In the genomic region with DNA sequence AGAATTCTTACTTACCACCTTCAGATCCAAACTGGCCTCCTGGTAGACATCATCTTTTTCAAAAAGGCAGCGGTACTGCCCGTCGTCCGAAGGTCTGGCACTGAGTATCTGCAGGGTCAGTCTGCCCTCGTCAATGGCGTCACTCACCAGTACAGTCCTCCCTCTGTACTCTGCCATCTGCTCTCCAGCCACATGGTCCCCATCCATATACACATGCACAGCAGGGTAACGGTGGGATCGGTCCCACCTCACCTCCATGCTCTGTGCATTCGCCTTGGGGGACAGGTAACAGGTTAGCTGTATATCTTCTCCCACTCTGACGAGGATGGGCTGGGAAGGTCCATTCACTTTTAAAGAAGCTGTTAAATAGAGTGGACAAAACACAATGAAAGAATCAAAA, we compare ENCODE assay signal across 9 cellular contexts. TPM values are rescaled to one million over a fixed set of nuclear protein-coding genes. Genes with fewer than 3 reads are reported as not detected.
"Had no signal": no experiment of that assay in that cellular context is flagged by ENCODE, and none has a peak within 500 bp of the region (broad histone marks: within the 10 kb centered on the region; RNA-seq: fewer than 3 reads in every experiment).

No MANE protein-coding gene starts in this region.

- H3K27me3 Mint-ChIP-seq: IgD-negative memory B cell had no signal

- H3K4me3 Mint-ChIP-seq: GM23338, H9 had no signal

- FAIRE-seq: H1, H54, HTR-8/SVneo had no signal

- H3K4me3 ChIP-seq: GM23338 had no signal

- ATAC-seq: GM23338 had no signal

- DNase-seq: H9, HCEC 1CT, KBM-7 had no signal

- H3K4me2 ChIP-seq: GM23338 had no signal

- H2AFZ ChIP-seq: GM23338 had no signal

- H3K9me3 Mint-ChIP-seq: GM23338, H9, IgD-negative memory B cell had no signal

- H3K4me1 Mint-ChIP-seq: GM23338, H9 had no signal

- H3K27ac Mint-ChIP-seq: GM23338 had no signal

RNA-seq across cellular contexts. Expression of gene BTNL2, which starts 11.0 kb away (rescaled TPM):
- total RNA-seq: GM23338, H1, H9, HT-29 had no signal
- polyA plus RNA-seq: GM23338, H1, IgD-negative memory B cell had no signal

RNA-seq across cellular contexts. Expression of gene TSBP1, which starts 24.3 kb away (rescaled TPM):
- total RNA-seq: GM23338, H1, H9, HT-29 had no signal
- polyA plus RNA-seq: H1 had no signal

RNA-seq across cellular contexts. Expression of gene HLA-DRA, which starts 43.7 kb away (rescaled TPM):
- total RNA-seq: HT-29 had no signal
